ENCODE assay signal across 7 cellular contexts in genomic region chr5:152202321-152202720, GRCh38.
"Had no signal": no experiment of that assay in that cellular context is flagged by ENCODE, and none has a peak within 500 bp of the region (broad histone marks: within the 10 kb centered on the region; RNA-seq: fewer than 3 reads in every experiment).

No MANE protein-coding gene starts in this region.

- ATAC-seq: HepG2, K562 had no signal

- DNase-seq: IMR-90, KBM-7, KG1 had no signal

- FAIRE-seq: HepG2, HTR-8/SVneo, K562 had no signal

- H3K4me3 ChIP-seq: K562 had no signal

- H3K27ac ChIP-seq: HL-60 had no signal
